1 cellular context compared by ENCODE assay signal in genomic region chr20:36941403-36941835, GRCh38.
TF ChIP-seq lines count a peak whose summit lies in the region.

No MANE protein-coding gene starts in this region.

TF ChIP-seq in K562, 482 proteins besides CTCF, POLR2A, EP300 and RAD21 (continued from another document and continues in another):
- TF ChIP-seq, protein P1, sequence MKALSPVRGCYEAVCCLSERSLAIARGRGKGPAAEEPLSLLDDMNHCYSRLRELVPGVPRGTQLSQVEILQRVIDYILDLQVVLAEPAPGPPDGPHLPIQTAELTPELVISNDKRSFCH (CRISPR knock-in tag; IDR thresholded peaks at IDR 0.05): no peak
- TF ChIP-seq, protein P1 (tag; IDR thresholded peaks at IDR 0.05): no peak
- no peak for TF ChIP-seq JUND (IDR thresholded peaks at IDR 0.05; ENCODE audit: borderline replicate concordance, low read depth, low read length)
- peak; percentile 43; the same call in 1 of the 3 replicates for TF ChIP-seq JUND (tag; IDR thresholded peaks at IDR 0.05; ENCODE audit: borderline replicate concordance, low read depth, low read length)
- no peak for TF ChIP-seq PPARD (CRISPR knock-in tag; IDR thresholded peaks at IDR 0.05)
- no peak for TF ChIP-seq ELF2 (CRISPR knock-in tag; IDR thresholded peaks at IDR 0.05)
- TF ChIP-seq KLF16 (IDR thresholded peaks at IDR 0.05): no peak
- no peak for TF ChIP-seq BCLAF1 (IDR thresholded peaks at IDR 0.05; ENCODE audit: borderline replicate concordance in 1 of 2, control insufficient read depth in 1 of 2, low read depth in 2 of 2, low read length in 1 of 2)
- no peak for TF ChIP-seq CCNT2 (IDR thresholded peaks at IDR 0.05; ENCODE audit: borderline replicate concordance, extremely low read depth, insufficient read length, low read depth, low read length)
- TF ChIP-seq RB1 (IDR thresholded peaks at IDR 0.05; ENCODE audit: low read depth): no peak
- TF ChIP-seq CEBPZ (IDR thresholded peaks at IDR 0.05; ENCODE audit: borderline replicate concordance, low read depth, low read length): no peak
- no peak for TF ChIP-seq KDM4B (IDR thresholded peaks at IDR 0.05; ENCODE audit: borderline replicate concordance in 2 of 2, low read depth in 1 of 2)
- TF ChIP-seq ZNF778 (CRISPR knock-in tag; IDR thresholded peaks at IDR 0.05): no peak
- TF ChIP-seq, protein P2, sequence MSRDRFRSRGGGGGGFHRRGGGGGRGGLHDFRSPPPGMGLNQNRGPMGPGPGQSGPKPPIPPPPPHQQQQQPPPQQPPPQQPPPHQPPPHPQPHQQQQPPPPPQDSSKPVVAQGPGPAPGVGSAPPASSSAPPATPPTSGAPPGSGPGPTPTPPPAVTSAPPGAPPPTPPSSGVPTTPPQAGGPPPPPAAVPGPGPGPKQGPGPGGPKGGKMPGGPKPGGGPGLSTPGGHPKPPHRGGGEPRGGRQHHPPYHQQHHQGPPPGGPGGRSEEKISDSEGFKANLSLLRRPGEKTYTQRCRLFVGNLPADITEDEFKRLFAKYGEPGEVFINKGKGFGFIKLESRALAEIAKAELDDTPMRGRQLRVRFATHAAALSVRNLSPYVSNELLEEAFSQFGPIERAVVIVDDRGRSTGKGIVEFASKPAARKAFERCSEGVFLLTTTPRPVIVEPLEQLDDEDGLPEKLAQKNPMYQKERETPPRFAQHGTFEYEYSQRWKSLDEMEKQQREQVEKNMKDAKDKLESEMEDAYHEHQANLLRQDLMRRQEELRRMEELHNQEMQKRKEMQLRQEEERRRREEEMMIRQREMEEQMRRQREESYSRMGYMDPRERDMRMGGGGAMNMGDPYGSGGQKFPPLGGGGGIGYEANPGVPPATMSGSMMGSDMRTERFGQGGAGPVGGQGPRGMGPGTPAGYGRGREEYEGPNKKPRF (IDR thresholded peaks at IDR 0.05; ENCODE audit: low read depth, low read length): no peak
- TF ChIP-seq ZC3H8 (IDR thresholded peaks at IDR 0.05): no peak
- no peak for TF ChIP-seq IRF9 (tag; IDR thresholded peaks at IDR 0.05)
- no peak for TF ChIP-seq IFI16 (CRISPR knock-in tag; IDR thresholded peaks at IDR 0.05)
- TF ChIP-seq NCOR1 (IDR thresholded peaks at IDR 0.05): no peak
- TF ChIP-seq HNRNPUL1 (IDR thresholded peaks at IDR 0.05; ENCODE audit: low read length): no peak
- no peak for TF ChIP-seq ZNF696 (CRISPR knock-in tag; conservative IDR thresholded peaks at IDR 0.05)
- TF ChIP-seq ZNF121 (CRISPR knock-in tag; conservative IDR thresholded peaks at IDR 0.05): no peak
- no peak for TF ChIP-seq CLOCK (CRISPR knock-in tag; IDR thresholded peaks at IDR 0.05; ENCODE audit: borderline replicate concordance)
- TF ChIP-seq TAF7 (tag; IDR thresholded peaks at IDR 0.05): no peak
- no peak for TF ChIP-seq ZNF583 (CRISPR knock-in tag; IDR thresholded peaks at IDR 0.05)
- no peak for TF ChIP-seq ZNF586 (CRISPR knock-in tag; conservative IDR thresholded peaks at IDR 0.05)
- no peak for TF ChIP-seq ZNF75A (CRISPR knock-in tag; IDR thresholded peaks at IDR 0.05)
- no peak for TF ChIP-seq KLF6 (CRISPR knock-in tag; IDR thresholded peaks at IDR 0.05; ENCODE audit: borderline replicate concordance)
- no peak for TF ChIP-seq ZNF561 (CRISPR knock-in tag; conservative IDR thresholded peaks at IDR 0.05)
- TF ChIP-seq NFE2 (IDR thresholded peaks at IDR 0.05; ENCODE audit: low read depth): no peak
- TF ChIP-seq SREBF1 (IDR thresholded peaks at IDR 0.05; ENCODE audit: borderline replicate concordance, low read depth, low read length): no peak
- no peak for TF ChIP-seq ADNP (tag; IDR thresholded peaks at IDR 0.05)
- no peak for TF ChIP-seq MCM7 (IDR thresholded peaks at IDR 0.05)
- no peak for TF ChIP-seq CTBP1 (IDR thresholded peaks at IDR 0.05; ENCODE audit: borderline replicate concordance)
- TF ChIP-seq NELFE (IDR thresholded peaks at IDR 0.05; ENCODE audit: insufficient read depth, insufficient read length): no peak
- TF ChIP-seq HDAC1 (IDR thresholded peaks at IDR 0.05): no peak
- no peak for TF ChIP-seq SMAD4 (CRISPR knock-in tag; conservative IDR thresholded peaks at IDR 0.05)
- no peak for TF ChIP-seq MTF1 (CRISPR knock-in tag; IDR thresholded peaks at IDR 0.05; ENCODE audit: borderline replicate concordance)
- no peak for TF ChIP-seq IRF2 (CRISPR knock-in tag; IDR thresholded peaks at IDR 0.05)
- TF ChIP-seq RBM25 (IDR thresholded peaks at IDR 0.05; ENCODE audit: low read depth, low read length, severe bottlenecking): no peak
- TF ChIP-seq, protein P3, sequence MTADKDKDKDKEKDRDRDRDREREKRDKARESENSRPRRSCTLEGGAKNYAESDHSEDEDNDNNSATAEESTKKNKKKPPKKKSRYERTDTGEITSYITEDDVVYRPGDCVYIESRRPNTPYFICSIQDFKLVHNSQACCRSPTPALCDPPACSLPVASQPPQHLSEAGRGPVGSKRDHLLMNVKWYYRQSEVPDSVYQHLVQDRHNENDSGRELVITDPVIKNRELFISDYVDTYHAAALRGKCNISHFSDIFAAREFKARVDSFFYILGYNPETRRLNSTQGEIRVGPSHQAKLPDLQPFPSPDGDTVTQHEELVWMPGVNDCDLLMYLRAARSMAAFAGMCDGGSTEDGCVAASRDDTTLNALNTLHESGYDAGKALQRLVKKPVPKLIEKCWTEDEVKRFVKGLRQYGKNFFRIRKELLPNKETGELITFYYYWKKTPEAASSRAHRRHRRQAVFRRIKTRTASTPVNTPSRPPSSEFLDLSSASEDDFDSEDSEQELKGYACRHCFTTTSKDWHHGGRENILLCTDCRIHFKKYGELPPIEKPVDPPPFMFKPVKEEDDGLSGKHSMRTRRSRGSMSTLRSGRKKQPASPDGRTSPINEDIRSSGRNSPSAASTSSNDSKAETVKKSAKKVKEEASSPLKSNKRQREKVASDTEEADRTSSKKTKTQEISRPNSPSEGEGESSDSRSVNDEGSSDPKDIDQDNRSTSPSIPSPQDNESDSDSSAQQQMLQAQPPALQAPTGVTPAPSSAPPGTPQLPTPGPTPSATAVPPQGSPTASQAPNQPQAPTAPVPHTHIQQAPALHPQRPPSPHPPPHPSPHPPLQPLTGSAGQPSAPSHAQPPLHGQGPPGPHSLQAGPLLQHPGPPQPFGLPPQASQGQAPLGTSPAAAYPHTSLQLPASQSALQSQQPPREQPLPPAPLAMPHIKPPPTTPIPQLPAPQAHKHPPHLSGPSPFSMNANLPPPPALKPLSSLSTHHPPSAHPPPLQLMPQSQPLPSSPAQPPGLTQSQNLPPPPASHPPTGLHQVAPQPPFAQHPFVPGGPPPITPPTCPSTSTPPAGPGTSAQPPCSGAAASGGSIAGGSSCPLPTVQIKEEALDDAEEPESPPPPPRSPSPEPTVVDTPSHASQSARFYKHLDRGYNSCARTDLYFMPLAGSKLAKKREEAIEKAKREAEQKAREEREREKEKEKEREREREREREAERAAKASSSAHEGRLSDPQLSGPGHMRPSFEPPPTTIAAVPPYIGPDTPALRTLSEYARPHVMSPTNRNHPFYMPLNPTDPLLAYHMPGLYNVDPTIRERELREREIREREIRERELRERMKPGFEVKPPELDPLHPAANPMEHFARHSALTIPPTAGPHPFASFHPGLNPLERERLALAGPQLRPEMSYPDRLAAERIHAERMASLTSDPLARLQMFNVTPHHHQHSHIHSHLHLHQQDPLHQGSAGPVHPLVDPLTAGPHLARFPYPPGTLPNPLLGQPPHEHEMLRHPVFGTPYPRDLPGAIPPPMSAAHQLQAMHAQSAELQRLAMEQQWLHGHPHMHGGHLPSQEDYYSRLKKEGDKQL (CRISPR knock-in tag; IDR thresholded peaks at IDR 0.05; ENCODE audit: borderline replicate concordance): no peak
- no peak for TF ChIP-seq RHOXF2B (CRISPR knock-in tag; conservative IDR thresholded peaks at IDR 0.05)
- TF ChIP-seq SIN3B (IDR thresholded peaks at IDR 0.05; ENCODE audit: low read depth): no peak
- TF ChIP-seq, protein P4, sequence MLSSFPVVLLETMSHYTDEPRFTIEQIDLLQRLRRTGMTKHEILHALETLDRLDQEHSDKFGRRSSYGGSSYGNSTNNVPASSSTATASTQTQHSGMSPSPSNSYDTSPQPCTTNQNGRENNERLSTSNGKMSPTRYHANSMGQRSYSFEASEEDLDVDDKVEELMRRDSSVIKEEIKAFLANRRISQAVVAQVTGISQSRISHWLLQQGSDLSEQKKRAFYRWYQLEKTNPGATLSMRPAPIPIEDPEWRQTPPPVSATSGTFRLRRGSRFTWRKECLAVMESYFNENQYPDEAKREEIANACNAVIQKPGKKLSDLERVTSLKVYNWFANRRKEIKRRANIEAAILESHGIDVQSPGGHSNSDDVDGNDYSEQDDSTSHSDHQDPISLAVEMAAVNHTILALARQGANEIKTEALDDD (IDR thresholded peaks at IDR 0.05): peak; percentile 75
- no peak for TF ChIP-seq PHF21A (IDR thresholded peaks at IDR 0.05; ENCODE audit: borderline replicate concordance, low read depth)
- no peak for TF ChIP-seq POU5F1 (IDR thresholded peaks at IDR 0.05; ENCODE audit: borderline replicate concordance, low read depth, low read length, partially characterized antibody)
- TF ChIP-seq SMARCE1 (IDR thresholded peaks at IDR 0.05): no peak
- no peak for TF ChIP-seq HINFP (tag; conservative IDR thresholded peaks at IDR 0.05; ENCODE audit: low read depth)
